ENCODE assay signal across 21 cellular contexts in the genomic region with DNA sequence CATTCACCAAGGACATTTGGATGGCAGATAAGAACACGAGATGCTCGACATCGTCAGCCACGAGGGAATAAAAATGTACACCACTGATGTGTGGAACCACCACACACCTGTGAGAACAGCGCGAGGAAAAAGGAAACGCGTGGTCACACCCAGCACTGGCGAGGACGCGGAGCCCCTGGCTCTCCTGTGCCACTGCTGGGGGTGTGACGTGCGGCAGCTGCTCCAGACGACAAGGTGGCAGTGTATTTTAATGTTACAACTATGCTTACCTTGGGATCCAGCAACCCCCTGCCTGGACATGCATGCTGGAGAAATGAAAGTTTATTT. TPM values are rescaled to one million over a fixed set of nuclear protein-coding genes. Genes with fewer than 3 reads are reported as not detected.
DNase-seq lines count a peak whose midpoint lies in the region; ATAC-seq and TF ChIP-seq lines count a peak whose summit lies in the region.
"Had no signal": no experiment of that assay in that cellular context is flagged by ENCODE, and none has a peak within 500 bp of the region (broad histone marks: within the 10 kb centered on the region; RNA-seq: fewer than 3 reads in every experiment).

No MANE protein-coding gene starts in this region.

- H3K4me1 Mint-ChIP-seq in activated naive CD4-positive, alpha-beta T cell treated with anti-CD3 and anti-CD28 coated beads for 36 hours (ENCODE audit: low read depth) = peaks cover 3% of the 10 kb centered on the region
- peaks cover 3 to 6% of the 10 kb centered on the region in 2 donors for H3K4me1 Mint-ChIP-seq in natural killer cell treated with Interleukin-12 subunit alpha and Interleukin-12 subunit beta and Interleukin-15 and Interleukin-18, amount 100 ng/mL, for 72 hours (ENCODE audit: low read depth in 2 of 2)

- no peak overlapping the region for H3K4me3 Mint-ChIP-seq in activated naive CD4-positive, alpha-beta T cell treated with anti-CD3 and anti-CD28 coated beads for 36 hours
- no peak overlapping the region for H3K4me3 Mint-ChIP-seq in natural killer cell treated with Interleukin-12 subunit alpha and Interleukin-12 subunit beta and Interleukin-15 and Interleukin-18, amount 100 ng/mL, for 72 hours

- H3K4me1 ChIP-seq in Peyer's patch (peaks cover 0 to 8% (median 0%) of the 10 kb centered on the region in 4 donors), stomach (no peaks in the 10 kb centered on the region)
- H3K4me1 ChIP-seq: A549 had no signal

- 64 to 70% (median 68%) methylated on average over 14 of the region's 14 CpGs for WGBS in stomach, 5 donors

- H3K9me3 Mint-ChIP-seq in activated naive CD4-positive, alpha-beta T cell treated with anti-CD3 and anti-CD28 coated beads for 36 hours = no peaks in the 10 kb centered on the region
- H3K9me3 Mint-ChIP-seq in activated naive CD4-positive, alpha-beta T cell treated with anti-CD3 and anti-CD28 coated beads, Interleukin-2, amount 50 U/mL, for 72 hours = no peaks in the 10 kb centered on the region
- H3K9me3 Mint-ChIP-seq in natural killer cell treated with Interleukin-12 subunit alpha and Interleukin-12 subunit beta and Interleukin-15 and Interleukin-18, amount 100 ng/mL, for 72 hours = no peaks in the 10 kb centered on the region

- no peak overlapping the region for H3K27ac Mint-ChIP-seq in activated naive CD4-positive, alpha-beta T cell treated with anti-CD3 and anti-CD28 coated beads for 36 hours
- H3K27ac Mint-ChIP-seq in activated naive CD4-positive, alpha-beta T cell treated with anti-CD3 and anti-CD28 coated beads, Interleukin-2, amount 50 U/mL, for 72 hours = no peak overlapping the region
- no peak overlapping the region for H3K27ac Mint-ChIP-seq in natural killer cell treated with Interleukin-12 subunit alpha and Interleukin-12 subunit beta and Interleukin-15 and Interleukin-18, amount 100 ng/mL, for 72 hours

- DNase-seq in activated naive CD4-positive, alpha-beta T cell treated with anti-CD3 and anti-CD28 coated beads for 36 hours = peak; percentile 3
- no peak for DNase-seq in activated naive CD4-positive, alpha-beta T cell treated with anti-CD3 and anti-CD28 coated beads, Interleukin-2, amount 50 U/mL, for 72 hours (ENCODE audit: low spot score in 2 of 2)
- peak in 2 of 3 donors; percentile 33 to 34 for DNase-seq in Peyer's patch
- peak; percentile 42 for DNase-seq in islet precursor cell
- peak; percentile 15 for DNase-seq in stomach
- DNase-seq in SHP77 treated with DMSO at 0.1 percent for 48 hours (lab: John Stamatoyannopoulos, UW) = no peak
- DNase-seq in natural killer cell treated with Interleukin-12 subunit alpha and Interleukin-12 subunit beta and Interleukin-15 and Interleukin-18, amount 100 ng/mL, for 72 hours (ENCODE audit: low spot score) = no peak
- DNase-seq: COR-L47; DMS53; KG1; NCI-H1105; NCI-H1694 treated with DMSO at 0.1 percent for 48 hours; NCI-H524 treated with DMSO at 0.1 percent for 48 hours; NK-92 treated with Interleukin-12 subunit alpha and Interleukin-12 subunit beta, amount 100 ng/mL, for 24 hours; OCI-M1 had no signal

- H3K9me3 ChIP-seq in Peyer's patch = no peaks in the 10 kb centered on the region
- no peaks in the 10 kb centered on the region for H3K9me3 ChIP-seq in stomach
- H3K9me3 ChIP-seq: A549 had no signal

- no peaks in the 10 kb centered on the region for H3K36me3 Mint-ChIP-seq in activated naive CD4-positive, alpha-beta T cell treated with anti-CD3 and anti-CD28 coated beads for 36 hours (ENCODE audit: low read depth)
- no peaks in the 10 kb centered on the region for H3K36me3 Mint-ChIP-seq in activated naive CD4-positive, alpha-beta T cell treated with anti-CD3 and anti-CD28 coated beads, Interleukin-2, amount 50 U/mL, for 72 hours
- H3K36me3 Mint-ChIP-seq in natural killer cell treated with Interleukin-12 subunit alpha and Interleukin-12 subunit beta and Interleukin-15 and Interleukin-18, amount 100 ng/mL, for 72 hours = no peaks in the 10 kb centered on the region
- H3K36me3 Mint-ChIP-seq: CD14-positive monocyte had no signal

- TF ChIP-seq POLR2A in Peyer's patch (IDR thresholded peaks at IDR 0.05) (no peak), stomach (IDR thresholded peaks at IDR 0.05) (no peak)

- no peak for ATAC-seq in activated naive CD4-positive, alpha-beta T cell treated with anti-CD3 and anti-CD28 coated beads, Interleukin-2, amount 50 U/mL, for 72 hours
- no peak for ATAC-seq in GM21390 (IDR thresholded peaks at IDR 0.05; ENCODE audit: unreplicated experiment)
- no peak for ATAC-seq in natural killer cell treated with Interleukin-12 subunit alpha and Interleukin-12 subunit beta and Interleukin-15 and Interleukin-18, amount 100 ng/mL, for 72 hours
- ATAC-seq: A549, GM12878 had no signal

- CTCF ChIA-PET in activated naive CD4-positive, alpha-beta T cell treated with anti-CD3 and anti-CD28 coated beads for 36 hours (lab: Charles Lee) = no interaction called here

- H3K27me3 ChIP-seq in Peyer's patch (peaks cover 0 to 3% of the 10 kb centered on the region in 2 donors), stomach (peaks cover 0 to 80% (median 16%) of the 10 kb centered on the region in 3 donors)

- peaks cover 27% of the 10 kb centered on the region for H3K27me3 Mint-ChIP-seq in activated naive CD4-positive, alpha-beta T cell treated with anti-CD3 and anti-CD28 coated beads for 36 hours (ENCODE audit: low read depth)
- peaks cover 26 to 49% of the 10 kb centered on the region in 2 donors for H3K27me3 Mint-ChIP-seq in natural killer cell treated with Interleukin-12 subunit alpha and Interleukin-12 subunit beta and Interleukin-15 and Interleukin-18, amount 100 ng/mL, for 72 hours

- TF ChIP-seq CTCF in Peyer's patch (IDR thresholded peaks at IDR 0.05) = no peak
- TF ChIP-seq CTCF in stomach (IDR thresholded peaks at IDR 0.05) = no peak

- H3K4me3 ChIP-seq in Peyer's patch (no peak overlapping the region), stomach (no peak overlapping the region)
- H3K4me3 ChIP-seq: A549, GM12878 had no signal

- H3K27ac ChIP-seq in Peyer's patch = no peak overlapping the region
- no peak overlapping the region for H3K27ac ChIP-seq in stomach
- H3K27ac ChIP-seq: A549, HL-60, RWPE1 had no signal

- no peak for TF ChIP-seq EP300 in stomach (IDR thresholded peaks at IDR 0.05)

- no peaks in the 10 kb centered on the region for H3K36me3 ChIP-seq in Peyer's patch
- no peaks in the 10 kb centered on the region for H3K36me3 ChIP-seq in stomach

- intact Hi-C loops in activated naive CD4-positive, alpha-beta T cell treated with anti-CD3 and anti-CD28 coated beads for 36 hours (cut with micrococcal nuclease) = no loop called here
- intact Hi-C loops in stomach (cut with DNase I; ENCODE audit: low total_unique reads) = no loop called here

RNA-seq across cellular contexts. Expression of gene CEP72, which starts 13.6 kb away (rescaled TPM):
- 10 to 100 TPM; 18.3 to 18.8 TPM for total RNA-seq in activated naive CD4-positive, alpha-beta T cell treated with anti-CD3 and anti-CD28 coated beads for 36 hours
- 10 to 100 TPM; 24.8 to 44.2 TPM for total RNA-seq in activated naive CD4-positive, alpha-beta T cell treated with anti-CD3 and anti-CD28 coated beads, Interleukin-2, amount 50 U/mL, for 72 hours
- total RNA-seq in Peyer's patch (10 to 100 TPM in 1 of 4 donors, 1 to 10 TPM in 3; 2.2 to 33.8 (median 4.5) TPM), stomach (10 to 100 TPM in 1 of 5 donors, 1 to 10 TPM in 3, under 1 TPM in 1; 0.14 to 11.1 (median 2.2) TPM)
- polyA plus RNA-seq in stomach = 1 to 10 TPM in 2 of 3 donors, under 1 TPM in 1; 0.46 to 3.6 (median 2.1) TPM
- 10 to 100 TPM; 15.3 to 58.1 TPM for total RNA-seq in natural killer cell treated with Interleukin-12 subunit alpha and Interleukin-12 subunit beta and Interleukin-15 and Interleukin-18, amount 100 ng/mL, for 72 hours

Comparison
In these comparisons a context has a peak if more than half of its experiments do, and no peak if none do; other contexts are left out.
1. DNase-seq: peak in activated naive CD4-positive, alpha-beta T cell treated with anti-CD3 and anti-CD28 coated beads for 36 hours (single experiment), Peyer's patch (2 of 3), islet precursor cell (single experiment) and stomach (single experiment); none in activated naive CD4-positive, alpha-beta T cell treated with anti-CD3 and anti-CD28 coated beads, Interleukin-2, amount 50 U/mL, for 72 hours (0 of 2), SHP77 treated with DMSO at 0.1 percent for 48 hours (single experiment) and natural killer cell treated with Interleukin-12 subunit alpha and Interleukin-12 subunit beta and Interleukin-15 and Interleukin-18, amount 100 ng/mL, for 72 hours (single experiment).